In the genomic region with DNA sequence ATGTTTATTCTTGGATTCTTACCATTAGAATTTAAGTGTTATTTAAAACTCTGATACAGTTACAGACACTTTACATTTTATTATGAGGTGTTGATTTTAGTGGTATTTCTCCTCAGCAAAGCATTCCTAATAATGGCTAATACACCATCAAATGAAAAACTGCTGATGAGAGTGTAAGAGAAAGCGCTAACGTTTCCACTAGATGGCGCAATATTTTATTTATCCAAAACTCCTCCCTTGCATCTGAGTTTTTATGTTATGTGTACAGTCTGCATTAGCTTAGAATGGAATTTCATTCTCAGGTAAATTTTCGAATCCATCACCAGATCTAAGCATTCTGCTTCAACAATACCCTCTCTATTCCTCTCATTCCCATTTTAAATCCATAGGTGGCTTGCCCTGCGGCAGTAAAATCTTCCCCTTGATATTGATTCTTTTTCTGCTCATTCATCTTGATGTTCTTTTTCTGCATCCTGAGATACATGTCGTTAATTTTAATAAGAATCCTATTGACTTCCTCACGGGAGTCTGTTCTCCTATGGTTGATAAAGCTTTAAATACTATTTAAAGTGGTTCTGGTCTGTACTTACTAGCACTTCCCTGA, we compare ENCODE assay signal across 8 cellular contexts. TPM values are rescaled to one million over a fixed set of nuclear protein-coding genes. Genes with fewer than 3 reads are reported as not detected.
DNase-seq lines count a peak whose midpoint lies in the region; ATAC-seq and TF ChIP-seq lines count a peak whose summit lies in the region.

No MANE protein-coding gene starts in this region.

- intact Hi-C loops in colonic mucosa (cut with DNase I): no loop called here

- no peaks in the 10 kb centered on the region for H3K36me3 Mint-ChIP-seq in memory B cell

- peak; percentile 70 for TF ChIP-seq CTCF in DOHH2 (IDR thresholded peaks at IDR 0.05; ENCODE audit: low read depth, low read length, poor library complexity, severe bottlenecking)
- peak; percentile 59 for TF ChIP-seq CTCF in GM20000 (IDR thresholded peaks at IDR 0.05; ENCODE audit: extremely low read depth, missing control alignments)
- TF ChIP-seq CTCF in colonic mucosa (IDR thresholded peaks at IDR 0.05): peak; percentile 48

- peaks cover 11% of the 10 kb centered on the region; the same call in 1 of the 2 replicates for H3K27me3 ChIP-seq in DOHH2 (ENCODE audit: control insufficient read depth, low read length)
- H3K27me3 ChIP-seq in colonic mucosa: no peaks in the 10 kb centered on the region

- H3K27ac ChIP-seq in DOHH2 (ENCODE audit: low read depth, low read length) (no peak overlapping the region), colonic mucosa (no peak overlapping the region)

- H3K9ac ChIP-seq in colonic mucosa (ENCODE audit: low read depth in 2 of 2, low read length in 2 of 2): no peak overlapping the region

- H3K4me3 ChIP-seq in DOHH2 (ENCODE audit: low read length): no peak overlapping the region
- H3K4me3 ChIP-seq in colonic mucosa: no peak overlapping the region

- ATAC-seq in HG03460 (IDR thresholded peaks at IDR 0.05; ENCODE audit: unreplicated experiment) (peak; percentile 89), memory B cell (ENCODE audit: low read depth) (peak; percentile 58)

- H3K4me3 Mint-ChIP-seq in memory B cell: no peak overlapping the region

- no peaks in the 10 kb centered on the region for H3F3A ChIP-seq in DOHH2 (ENCODE audit: control insufficient read depth, insufficient read depth)

- H3K9me3 Mint-ChIP-seq in memory B cell: no peaks in the 10 kb centered on the region

- H3K4me1 ChIP-seq in DOHH2 (ENCODE audit: control insufficient read depth, low read length): no peaks in the 10 kb centered on the region
- no peaks in the 10 kb centered on the region for H3K4me1 ChIP-seq in colonic mucosa

- H4K20me1 ChIP-seq in DOHH2 (ENCODE audit: control insufficient read depth, insufficient read depth, low read depth, low read length): no peaks in the 10 kb centered on the region

- H3K36me3 ChIP-seq in DOHH2 (ENCODE audit: control insufficient read depth, low read length): no peaks in the 10 kb centered on the region
- H3K36me3 ChIP-seq in colonic mucosa: no peaks in the 10 kb centered on the region

- no peak overlapping the region for H3K27ac Mint-ChIP-seq in memory B cell

- H3K79me2 ChIP-seq in DOHH2 (ENCODE audit: control insufficient read depth, low read length): no peaks in the 10 kb centered on the region

- H3K9me2 ChIP-seq in DOHH2 (replicated peaks; ENCODE audit: control insufficient read depth, low read length): no peaks in the 10 kb centered on the region

- H3K4me2 ChIP-seq in DOHH2 (ENCODE audit: low read length): no peak overlapping the region

- no peaks in the 10 kb centered on the region for H3K4me1 Mint-ChIP-seq in memory B cell

- DNase-seq in GM20000 (ENCODE audit: low spot score) (peak; percentile 42), NCI-H82 (lab: John Stamatoyannopoulos, UW) (peak; percentile 86), colonic mucosa (no peak), memory B cell (ENCODE audit: low spot score in 2 of 2) (peak in 1 of 2 donors; percentile 13), 8988T (no peak), foreskin melanocyte (no peak)

- H3K27me3 Mint-ChIP-seq in memory B cell: no peaks in the 10 kb centered on the region

- H3K9me3 ChIP-seq in DOHH2 (ENCODE audit: control insufficient read depth, insufficient read depth, low read length) (no peaks in the 10 kb centered on the region), colonic mucosa (no peaks in the 10 kb centered on the region)

RNA-seq across cellular contexts. Expression of a gene that starts 53.9 kb away (rescaled TPM):
- 10 to 100 TPM; 34.0 to 37.1 TPM for total RNA-seq in colonic mucosa

RNA-seq across cellular contexts. Expression of a gene that starts 54.1 kb away (rescaled TPM):
- 1 to 10 TPM in 1 of 2 donors, under 1 TPM in 1; 0.96 to 1.8 TPM for total RNA-seq in colonic mucosa

Comparison
In these comparisons a context has a peak if more than half of its experiments do, and no peak if none do; other contexts are left out.
1. DNase-seq: peak in GM20000 (single experiment) and NCI-H82 (single experiment); none in colonic mucosa (single experiment), 8988T (single experiment) and foreskin melanocyte (single experiment).
2. Peak in every context shown above with its lines, with median percentiles within 50 percentile points of each other: CTCF ChIP-seq.